Comparison of ENCODE assay signal across 20 cellular contexts in the genomic region with DNA sequence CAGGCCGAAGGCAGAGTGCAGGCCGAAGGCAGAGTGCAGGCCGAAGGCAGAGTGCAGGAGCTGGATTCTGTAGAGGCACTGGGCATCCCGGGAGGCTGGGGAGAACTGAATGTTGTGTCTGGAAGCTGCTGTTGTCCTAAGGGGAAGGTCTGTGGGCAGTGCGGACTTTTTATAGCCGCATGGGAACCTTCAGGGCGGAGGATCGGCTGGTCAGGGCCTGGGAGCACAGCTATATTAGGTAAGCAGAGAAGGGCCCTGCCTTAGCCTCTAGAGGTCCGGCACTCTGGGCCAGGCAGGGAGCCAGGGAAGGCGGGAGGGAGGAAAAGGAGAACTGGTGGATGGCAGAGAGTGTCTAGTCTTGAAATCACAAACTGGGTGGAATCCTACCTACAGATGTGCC. TPM values are rescaled to one million over a fixed set of nuclear protein-coding genes. Genes with fewer than 3 reads are reported as not detected.
DNase-seq lines count a peak whose midpoint lies in the region; ATAC-seq and TF ChIP-seq lines count a peak whose summit lies in the region.
"Had no signal": no experiment of that assay in that cellular context is flagged by ENCODE, and none has a peak within 500 bp of the region (broad histone marks: within the 10 kb centered on the region; RNA-seq: fewer than 3 reads in every experiment).

No MANE protein-coding gene starts in this region.

- no peaks in the 10 kb centered on the region for H3K79me2 ChIP-seq in GM23338 (replicated peaks; ENCODE audit: insufficient read depth)

- H3K4me1 ChIP-seq in GM23338 (ENCODE audit: insufficient read depth) (peaks cover 22% of the 10 kb centered on the region), esophagus muscularis mucosa (peaks cover 36 to 43% (median 39%) of the 10 kb centered on the region in 4 donors), muscle layer of duodenum (ENCODE audit: control insufficient read depth in 1 of 2, insufficient read depth in 2 of 2, low read length in 2 of 2) (peaks cover 2 to 10% of the 10 kb centered on the region in 2 donors)
- H3K4me1 ChIP-seq in effector memory CD4-positive, alpha-beta T cell (ENCODE audit: control insufficient read depth, insufficient read depth, low read length, poor library complexity, severe bottlenecking) = peaks cover 2% of the 10 kb centered on the region

- no peak overlapping the region for H3K27ac ChIP-seq in GM23338 (ENCODE audit: low read depth)
- peak overlapping the region; percentile 68 to 77 (median 76) for H3K27ac ChIP-seq in esophagus muscularis mucosa (replicated peaks in 1 of 4)
- H3K27ac ChIP-seq in muscle layer of duodenum (ENCODE audit: low read length) = peak overlapping the region; percentile 9
- H3K27ac ChIP-seq in effector memory CD4-positive, alpha-beta T cell (ENCODE audit: insufficient read depth, low read length, poor library complexity, severe bottlenecking) = no peak overlapping the region
- H3K27ac ChIP-seq in brain microvascular endothelial cell = no peak overlapping the region
- H3K27ac ChIP-seq: BLaER1 had no signal

- in situ Hi-C loops in brain microvascular endothelial cell (cut with HindIII; ENCODE audit: low pct_ligation_motif_present, low sequenced_read_pairs) = no loop called here

- 0 out of 2 replicates have a peak overlapping the region, but pooled peaks have one; percentile 3 for H3K27ac Mint-ChIP-seq in GM23338
- peak overlapping the region; percentile 20 for H3K27ac Mint-ChIP-seq in stimulated activated effector memory CD8-positive, alpha-beta T cell treated with anti-CD3 and anti-CD28 coated beads, Interleukin-12 subunit alpha, Interleukin-12 subunit beta, amount 100 ng/mL, for 72 hours
- no peak overlapping the region for H3K27ac Mint-ChIP-seq in activated T-helper 2 cell treated with anti-CD3 and anti-CD28 coated beads, Interferon-gamma antibody, Interleukin-2, Interleukin-4, amounts not matched to agents 10 μg/mL and 5 μg/mL and 100 μg/mL, durations not matched to agents 14 hours and 24 hours and 36 hours
- H3K27ac Mint-ChIP-seq: activated CD4-positive, alpha-beta T cell treated with anti-CD3 and anti-CD28 coated beads, Interleukin-2, amount 10 ng/mL, durations not matched to agents 24 days and 14 days; activated naive CD4-positive, alpha-beta T cell treated with anti-CD3 and anti-CD28 coated beads for 36 hours; nephron; stimulated activated memory B cell treated with anti-CD40 and anti-IgM and Interleukin-4, amounts not matched to agents 10 μg/mL and 1 μg/mL and 100 μg/mL, for 72 hours had no signal

- no peak for TF ChIP-seq EP300 in esophagus muscularis mucosa (IDR thresholded peaks at IDR 0.05)

- H3K27me3 Mint-ChIP-seq in GM23338 (ENCODE audit: insufficient read depth, low read depth, poor library complexity) = peaks cover 2% of the 10 kb centered on the region
- peaks cover 29% of the 10 kb centered on the region for H3K27me3 Mint-ChIP-seq in activated T-helper 2 cell treated with anti-CD3 and anti-CD28 coated beads, Interferon-gamma antibody, Interleukin-2, Interleukin-4, amounts not matched to agents 10 μg/mL and 5 μg/mL and 100 μg/mL, durations not matched to agents 14 hours and 24 hours and 36 hours (ENCODE audit: low read depth)

- no peak for TF ChIP-seq POLR2A in esophagus muscularis mucosa (IDR thresholded peaks at IDR 0.05; ENCODE audit: low read depth)

- DNase-seq in GM23338 (ENCODE audit: low spot score) (no peak), esophagus muscularis mucosa (ENCODE audit: extremely low spot score) (no peak), brain microvascular endothelial cell (no peak)
- DNase-seq in stimulated activated effector memory CD8-positive, alpha-beta T cell treated with anti-CD3 and anti-CD28 coated beads, Interleukin-12 subunit alpha, Interleukin-12 subunit beta, amount 100 ng/mL, for 72 hours (ENCODE audit: low spot score in 2 of 2) = no peak
- no peak for DNase-seq in effector memory CD4-positive, alpha-beta T cell
- no peak for DNase-seq in activated CD8-positive, alpha-beta memory T cell treated with anti-CD3 and anti-CD28 coated beads for 24 hours
- DNase-seq in activated T-helper 2 cell treated with anti-CD3 and anti-CD28 coated beads, Interferon-gamma antibody, Interleukin-2, Interleukin-4, amounts not matched to agents 10 μg/mL and 5 μg/mL and 100 μg/mL, durations not matched to agents 14 hours and 24 hours and 36 hours (ENCODE audit: low spot score) = no peak
- DNase-seq: activated CD4-positive, alpha-beta T cell treated with anti-CD3 and anti-CD28 coated beads, Interleukin-2, amount 10 ng/mL, durations not matched to agents 24 days and 14 days; activated naive CD4-positive, alpha-beta T cell treated with anti-CD3 and anti-CD28 coated beads for 36 hours; cortex of kidney; mesendoderm; NCI-H1105 treated with DMSO at 0.1 percent for 48 hours; NCI-H526; stimulated activated CD4-positive, alpha-beta T cell treated with anti-CD3 and anti-CD28 coated beads, Interleukin-15, amount 100 ng/mL, for 24 hours had no signal

- intact Hi-C loops in esophagus muscularis mucosa (cut with DNase I) = loop anchor here (5.0 kb wide), 1 partner anchor 33 kb away; the partner anchor contains the start of gene MLEC
- intact Hi-C loops in activated T-helper 2 cell treated with anti-CD3 and anti-CD28 coated beads, Interferon-gamma antibody, Interleukin-2, Interleukin-4, amounts not matched to agents 10 μg/mL and 5 μg/mL and 100 μg/mL, durations not matched to agents 14 hours and 24 hours and 36 hours (cut with micrococcal nuclease) = no loop called here

- no peaks in the 10 kb centered on the region for H3K36me3 ChIP-seq in GM23338 (ENCODE audit: insufficient read depth)
- no peaks in the 10 kb centered on the region for H3K36me3 ChIP-seq in esophagus muscularis mucosa
- H3K36me3 ChIP-seq in muscle layer of duodenum (ENCODE audit: control insufficient read depth in 1 of 2, insufficient read depth in 2 of 2, low read length in 2 of 2) = no peaks in the 10 kb centered on the region
- H3K36me3 ChIP-seq in effector memory CD4-positive, alpha-beta T cell (ENCODE audit: control insufficient read depth, insufficient read depth, low read length) = no peaks in the 10 kb centered on the region
- no peaks in the 10 kb centered on the region for H3K36me3 ChIP-seq in brain microvascular endothelial cell (replicated peaks)
- H3K36me3 ChIP-seq: BLaER1, tibial nerve had no signal

- H3K4me3 ChIP-seq in GM23338 (no peak overlapping the region), esophagus muscularis mucosa (no peak overlapping the region), muscle layer of duodenum (ENCODE audit: low read depth in 1 of 2, low read length in 2 of 2) (no peak overlapping the region), brain microvascular endothelial cell (ENCODE audit: low read depth, low read length) (no peak overlapping the region)
- no peak overlapping the region for H3K4me3 ChIP-seq in effector memory CD4-positive, alpha-beta T cell (ENCODE audit: insufficient read depth, low read depth, low read length, poor library complexity, severe bottlenecking)
- H3K4me3 ChIP-seq: BLaER1, tibial nerve had no signal

- no peak; the same call in 2 of the 3 replicates for ATAC-seq in GM23338
- no peak for ATAC-seq in stimulated activated effector memory CD8-positive, alpha-beta T cell treated with anti-CD3 and anti-CD28 coated beads, Interleukin-12 subunit alpha, Interleukin-12 subunit beta, amount 100 ng/mL, for 72 hours
- ATAC-seq: stimulated activated memory B cell treated with anti-CD40 and anti-IgM and Interleukin-4, amounts not matched to agents 10 μg/mL and 1 μg/mL and 100 μg/mL, for 72 hours had no signal

- H3F3A ChIP-seq in GM23338 (replicated peaks; ENCODE audit: low read depth) = no peaks in the 10 kb centered on the region

- H3K36me3 Mint-ChIP-seq in GM23338 (ENCODE audit: low read depth) = no peaks in the 10 kb centered on the region; the same call in 2 of the 3 replicates
- no peaks in the 10 kb centered on the region for H3K36me3 Mint-ChIP-seq in stimulated activated effector memory CD8-positive, alpha-beta T cell treated with anti-CD3 and anti-CD28 coated beads, Interleukin-12 subunit alpha, Interleukin-12 subunit beta, amount 100 ng/mL, for 72 hours
- no peaks in the 10 kb centered on the region for H3K36me3 Mint-ChIP-seq in activated T-helper 2 cell treated with anti-CD3 and anti-CD28 coated beads, Interferon-gamma antibody, Interleukin-2, Interleukin-4, amounts not matched to agents 10 μg/mL and 5 μg/mL and 100 μg/mL, durations not matched to agents 14 hours and 24 hours and 36 hours (ENCODE audit: low read depth)
- H3K36me3 Mint-ChIP-seq: stimulated activated memory B cell treated with anti-CD40 and anti-IgM and Interleukin-4, amounts not matched to agents 10 μg/mL and 1 μg/mL and 100 μg/mL, for 72 hours had no signal

- H3K9me2 ChIP-seq in GM23338 (ENCODE audit: insufficient read depth) = no peaks in the 10 kb centered on the region

- WGBS in esophagus muscularis mucosa = 50% methylated on average over 10 of the region's 10 CpGs

- TF ChIP-seq CTCF in GM23338 (conservative IDR thresholded peaks at IDR 0.05; ENCODE audit: low read depth in 2 of 2) (no peak), esophagus muscularis mucosa (IDR thresholded peaks at IDR 0.05) (no peak), brain microvascular endothelial cell (IDR thresholded peaks at IDR 0.05; ENCODE audit: low read depth, low read length, missing control alignments) (no peak)

- H3K4me1 Mint-ChIP-seq in GM23338 = peaks cover 25% of the 10 kb centered on the region
- H3K4me1 Mint-ChIP-seq in stimulated activated effector memory CD8-positive, alpha-beta T cell treated with anti-CD3 and anti-CD28 coated beads, Interleukin-12 subunit alpha, Interleukin-12 subunit beta, amount 100 ng/mL, for 72 hours = no peaks in the 10 kb centered on the region
- H3K4me1 Mint-ChIP-seq in activated T-helper 2 cell treated with anti-CD3 and anti-CD28 coated beads, Interferon-gamma antibody, Interleukin-2, Interleukin-4, amounts not matched to agents 10 μg/mL and 5 μg/mL and 100 μg/mL, durations not matched to agents 14 hours and 24 hours and 36 hours (ENCODE audit: low read depth) = no peaks in the 10 kb centered on the region

- no peaks in the 10 kb centered on the region for H4K20me1 ChIP-seq in GM23338 (replicated peaks; ENCODE audit: insufficient read depth)
- H4K20me1 ChIP-seq: BLaER1 had no signal

- H2AFZ ChIP-seq in GM23338 = no peak overlapping the region

- H3K9me3 ChIP-seq in esophagus muscularis mucosa (no peaks in the 10 kb centered on the region), muscle layer of duodenum (ENCODE audit: control insufficient read depth in 1 of 2, low read length in 2 of 2) (no peaks in the 10 kb centered on the region)
- H3K9me3 ChIP-seq in effector memory CD4-positive, alpha-beta T cell (ENCODE audit: control insufficient read depth, low read length) = no peaks in the 10 kb centered on the region
- H3K9me3 ChIP-seq: BLaER1, tibial nerve had no signal

- no peaks in the 10 kb centered on the region for H3K9me3 Mint-ChIP-seq in GM23338
- H3K9me3 Mint-ChIP-seq in stimulated activated effector memory CD8-positive, alpha-beta T cell treated with anti-CD3 and anti-CD28 coated beads, Interleukin-12 subunit alpha, Interleukin-12 subunit beta, amount 100 ng/mL, for 72 hours = no peaks in the 10 kb centered on the region
- H3K9me3 Mint-ChIP-seq in activated T-helper 2 cell treated with anti-CD3 and anti-CD28 coated beads, Interferon-gamma antibody, Interleukin-2, Interleukin-4, amounts not matched to agents 10 μg/mL and 5 μg/mL and 100 μg/mL, durations not matched to agents 14 hours and 24 hours and 36 hours = no peaks in the 10 kb centered on the region
- H3K9me3 Mint-ChIP-seq: activated CD4-positive, alpha-beta T cell treated with anti-CD3 and anti-CD28 coated beads, Interleukin-2, amount 10 ng/mL, durations not matched to agents 24 days and 14 days; activated naive CD4-positive, alpha-beta T cell treated with anti-CD3 and anti-CD28 coated beads for 36 hours; nephron; stimulated activated memory B cell treated with anti-CD40 and anti-IgM and Interleukin-4, amounts not matched to agents 10 μg/mL and 1 μg/mL and 100 μg/mL, for 72 hours had no signal

- no peak overlapping the region for H3K4me3 Mint-ChIP-seq in GM23338
- no peak overlapping the region for H3K4me3 Mint-ChIP-seq in stimulated activated effector memory CD8-positive, alpha-beta T cell treated with anti-CD3 and anti-CD28 coated beads, Interleukin-12 subunit alpha, Interleukin-12 subunit beta, amount 100 ng/mL, for 72 hours
- no peak overlapping the region for H3K4me3 Mint-ChIP-seq in activated T-helper 2 cell treated with anti-CD3 and anti-CD28 coated beads, Interferon-gamma antibody, Interleukin-2, Interleukin-4, amounts not matched to agents 10 μg/mL and 5 μg/mL and 100 μg/mL, durations not matched to agents 14 hours and 24 hours and 36 hours (ENCODE audit: low read depth)
- H3K4me3 Mint-ChIP-seq: activated CD4-positive, alpha-beta T cell treated with anti-CD3 and anti-CD28 coated beads, Interleukin-2, amount 10 ng/mL, durations not matched to agents 24 days and 14 days; activated naive CD4-positive, alpha-beta T cell treated with anti-CD3 and anti-CD28 coated beads for 36 hours; nephron; stimulated activated memory B cell treated with anti-CD40 and anti-IgM and Interleukin-4, amounts not matched to agents 10 μg/mL and 1 μg/mL and 100 μg/mL, for 72 hours had no signal

- H3K27me3 ChIP-seq in GM23338 (ENCODE audit: insufficient read depth) (no peaks in the 10 kb centered on the region), esophagus muscularis mucosa (peaks cover 0 to 7% (median under 1%) of the 10 kb centered on the region in 4 donors), muscle layer of duodenum (ENCODE audit: low read depth, low read length) (no peaks in the 10 kb centered on the region), brain microvascular endothelial cell (replicated peaks) (peaks cover 33% of the 10 kb centered on the region)
- peaks cover 3% of the 10 kb centered on the region for H3K27me3 ChIP-seq in effector memory CD4-positive, alpha-beta T cell (replicated peaks; ENCODE audit: control insufficient read depth, insufficient read depth, low read length, poor library complexity, severe bottlenecking)

- H3K4me2 ChIP-seq in GM23338 = no peak overlapping the region

RNA-seq across cellular contexts. Expression of gene CABP1, which starts 14.2 kb away (rescaled TPM):
- total RNA-seq in GM23338 (2014; rRNA removed; shearing (Covaris generic)) = 5.2 and 7.0 TPM in 2 replicates
- 4.7 and 5.1 TPM in 2 replicates for polyA plus RNA-seq in GM23338 (2016; fragmentation: Nextera tagmentation; extraction: Ambion mirVana)
- 1 to 10 TPM in 3 of 4 donors, not detected in 1; 1.8 to 2.5 (median 2.5) TPM for total RNA-seq in esophagus muscularis mucosa
- 0.27 and 0.41 TPM in 2 replicates for total RNA-seq in activated T-helper 2 cell treated with anti-CD3 and anti-CD28 coated beads, Interferon-gamma antibody, Interleukin-2, Interleukin-4, amounts not matched to agents 10 μg/mL and 5 μg/mL and 100 μg/mL, durations not matched to agents 14 hours and 24 hours and 36 hours
- total RNA-seq: activated naive CD4-positive, alpha-beta T cell treated with anti-CD3 and anti-CD28 coated beads for 36 hours; renal cortical epithelial cell had no signal

RNA-seq across cellular contexts. Expression of gene MLEC, which starts 32.3 kb away (rescaled TPM):
- 217 and 225 TPM in 2 replicates for total RNA-seq in GM23338 (2014; rRNA removed; shearing (Covaris generic))
- polyA plus RNA-seq in GM23338 (2016; fragmentation: Nextera tagmentation; extraction: Ambion mirVana) = 257 and 264 TPM in 2 replicates
- total RNA-seq in esophagus muscularis mucosa = 10 to 100 TPM; 37.8 to 55.5 (median 46.3) TPM
- total RNA-seq in activated T-helper 2 cell treated with anti-CD3 and anti-CD28 coated beads, Interferon-gamma antibody, Interleukin-2, Interleukin-4, amounts not matched to agents 10 μg/mL and 5 μg/mL and 100 μg/mL, durations not matched to agents 14 hours and 24 hours and 36 hours = 136 and 142 TPM in 2 replicates

RNA-seq across cellular contexts. Expression of gene UNC119B, which starts 55.6 kb away (rescaled TPM):
- total RNA-seq in GM23338 (2014; rRNA removed; shearing (Covaris generic)) = 48.2 and 51.3 TPM in 2 replicates
- 9.9 and 11.7 TPM in 2 replicates for polyA plus RNA-seq in GM23338 (2016; fragmentation: Nextera tagmentation; extraction: Ambion mirVana)
- total RNA-seq in esophagus muscularis mucosa = 10 to 100 TPM; 20.0 to 30.8 (median 28.5) TPM
- 25.1 and 27.0 TPM in 2 replicates for total RNA-seq in activated T-helper 2 cell treated with anti-CD3 and anti-CD28 coated beads, Interferon-gamma antibody, Interleukin-2, Interleukin-4, amounts not matched to agents 10 μg/mL and 5 μg/mL and 100 μg/mL, durations not matched to agents 14 hours and 24 hours and 36 hours

Comparison
In these comparisons a context has a peak if more than half of its experiments do, and no peak if none do; other contexts are left out.
1. H3K27ac ChIP-seq: peak in esophagus muscularis mucosa (4 of 4) and muscle layer of duodenum (single experiment); none in GM23338 (single experiment), effector memory CD4-positive, alpha-beta T cell (single experiment) and brain microvascular endothelial cell (single experiment).